9 cellular contexts compared by ENCODE assay signal in genomic region chr22:26553056-26553752, GRCh38. TPM values are rescaled to one million over a fixed set of nuclear protein-coding genes. Genes with fewer than 3 reads are reported as not detected.
DNase-seq lines count a peak whose midpoint lies in the region; ATAC-seq lines count a peak whose summit lies in the region.
"Had no signal": no experiment of that assay in that cellular context is flagged by ENCODE, and none has a peak within 500 bp of the region (broad histone marks: within the 10 kb centered on the region; RNA-seq: fewer than 3 reads in every experiment).

No MANE protein-coding gene starts in this region.

- no peaks in the 10 kb centered on the region for H3K27me3 ChIP-seq in right cardiac atrium (ENCODE audit: control insufficient read depth, insufficient read depth)
- H3K27me3 ChIP-seq: testis had no signal

- H3K27ac ChIP-seq in right cardiac atrium (ENCODE audit: low read length), result no peak overlapping the region

- peaks cover 12% of the 10 kb centered on the region for H3K4me1 ChIP-seq in right cardiac atrium (ENCODE audit: control insufficient read depth, insufficient read depth, low read length)

- 65% methylated on average over 7 of the region's 7 CpGs for WGBS in right cardiac atrium

- DNase-seq in DMS53 (lab: John Stamatoyannopoulos, UW) (peak; percentile 55), DMS53 treated with DMSO at 0.1 percent for 48 hours (lab: John Stamatoyannopoulos, UW; ENCODE audit: unreplicated experiment) (no peak), NCI-H69 (lab: John Stamatoyannopoulos, UW) (peak; percentile 12), epidermal melanocyte (ENCODE audit: insufficient read length, low spot score) (peak; percentile 70), retina (peak; percentile 6), germinal center (ENCODE audit: low spot score) (no peak), right cardiac atrium (no peak)
- DNase-seq in activated CD8-positive, alpha-beta memory T cell treated with anti-CD3 and anti-CD28 coated beads, Interleukin-2, amount 50 U/mL, for 48 hours, result no peak
- DNase-seq: testis had no signal

- no peaks in the 10 kb centered on the region for H3K9me3 ChIP-seq in right cardiac atrium (ENCODE audit: control insufficient read depth, low read length)
- H3K9me3 ChIP-seq: testis had no signal

- intact Hi-C loops in right cardiac atrium (cut with DNase I), result no loop called here

- H3K4me3 ChIP-seq in right cardiac atrium (ENCODE audit: low read length), result no peak overlapping the region
- H3K4me3 ChIP-seq: testis had no signal

- no peak for ATAC-seq in right cardiac atrium

RNA-seq across cellular contexts. Expression of gene TPST2, which starts 36.7 kb away (rescaled TPM):
- 10 to 100 TPM; 30.5 to 55.2 (median 36.9) TPM for total RNA-seq in right cardiac atrium
- 27.6 TPM for polyA plus RNA-seq in right cardiac atrium

RNA-seq across cellular contexts. Expression of gene TFIP11, which starts 40.9 kb away (rescaled TPM):
- total RNA-seq in right cardiac atrium, result 10 to 100 TPM; 19.8 to 28.7 (median 25.4) TPM
- 15.2 TPM for polyA plus RNA-seq in right cardiac atrium

Comparison
In these comparisons a context has a peak if more than half of its experiments do, and no peak if none do; other contexts are left out.
1. DNase-seq: peak in DMS53 (single experiment), NCI-H69 (single experiment), epidermal melanocyte (single experiment) and retina (single experiment); none in DMS53 treated with DMSO at 0.1 percent for 48 hours (single experiment), activated CD8-positive, alpha-beta memory T cell treated with anti-CD3 and anti-CD28 coated beads, Interleukin-2, amount 50 U/mL, for 48 hours (single experiment), germinal center (single experiment) and right cardiac atrium (0 of 3).